In genomic region chr2:235489897-235490296, GRCh38 we compare ENCODE assay signal across 29 cellular contexts.
"Had no signal": no experiment of that assay in that cellular context is flagged by ENCODE, and none has a peak within 500 bp of the region (broad histone marks: within the 10 kb centered on the region; RNA-seq: fewer than 3 reads in every experiment).

No MANE protein-coding gene starts in this region.

- H3K27me3 ChIP-seq: colonic mucosa, dorsolateral prefrontal cortex, esophagus muscularis mucosa, gastrocnemius medialis, gastroesophageal sphincter had no signal

- H3K36me3 ChIP-seq: colonic mucosa, esophagus muscularis mucosa, esophagus squamous epithelium, gastrocnemius medialis, gastroesophageal sphincter, heart left ventricle, heart right ventricle had no signal

- FAIRE-seq: colon, endometrium, endothelial cell of umbilical vein, frontal cortex had no signal

- H3K27ac Mint-ChIP-seq: dendritic cell treated with granulocyte-macrophage colony-stimulating factor and Interleukin-4, amounts not matched to agents 40 ng/mL and 50 ng/mL, for 4 days; effector memory CD8-positive, alpha-beta T cell; endodermal cell had no signal

- ATAC-seq: effector memory CD8-positive, alpha-beta T cell; esophagus mucosa; foreskin keratinocyte; gastrocnemius medialis; gastroesophageal sphincter; heart left ventricle; heart right ventricle had no signal

- H3K9me3 Mint-ChIP-seq: dendritic cell treated with granulocyte-macrophage colony-stimulating factor and Interleukin-4, amounts not matched to agents 40 ng/mL and 50 ng/mL, for 4 days; effector memory CD8-positive, alpha-beta T cell had no signal

- H3K4me3 ChIP-seq: colonic mucosa, coronary artery, dorsolateral prefrontal cortex, esophagus muscularis mucosa, esophagus squamous epithelium, gastrocnemius medialis, gastroesophageal sphincter, heart left ventricle, heart right ventricle had no signal

- H3K4me1 ChIP-seq: colonic mucosa, foreskin keratinocyte had no signal

- H3K4me3 Mint-ChIP-seq: dendritic cell treated with granulocyte-macrophage colony-stimulating factor and Interleukin-4, amounts not matched to agents 40 ng/mL and 50 ng/mL, for 4 days; effector memory CD8-positive, alpha-beta T cell; endodermal cell had no signal

- H3K9me3 ChIP-seq: colonic mucosa, esophagus squamous epithelium, gastrocnemius medialis had no signal

- DNase-seq: colonic mucosa; cortex of kidney; dermis blood vessel endothelial cell; dorsolateral prefrontal cortex; effector CD4-positive, alpha-beta T cell; effector CD8-positive, alpha-beta T cell; effector memory CD4-positive, alpha-beta T cell; effector memory CD8-positive, alpha-beta T cell; endodermal cell; erythroblast; esophagus squamous epithelium; foreskin fibroblast; foreskin keratinocyte; foreskin melanocyte; gastrocnemius medialis; glutamatergic neuron; head of caudate nucleus; heart left ventricle; heart right ventricle had no signal

- H3K27ac ChIP-seq: colonic mucosa, coronary artery, dorsolateral prefrontal cortex, epithelial cell of prostate, esophagus muscularis mucosa, esophagus squamous epithelium, foreskin keratinocyte, gastrocnemius medialis, gastroesophageal sphincter, heart left ventricle, heart right ventricle had no signal
